In the genomic region with DNA sequence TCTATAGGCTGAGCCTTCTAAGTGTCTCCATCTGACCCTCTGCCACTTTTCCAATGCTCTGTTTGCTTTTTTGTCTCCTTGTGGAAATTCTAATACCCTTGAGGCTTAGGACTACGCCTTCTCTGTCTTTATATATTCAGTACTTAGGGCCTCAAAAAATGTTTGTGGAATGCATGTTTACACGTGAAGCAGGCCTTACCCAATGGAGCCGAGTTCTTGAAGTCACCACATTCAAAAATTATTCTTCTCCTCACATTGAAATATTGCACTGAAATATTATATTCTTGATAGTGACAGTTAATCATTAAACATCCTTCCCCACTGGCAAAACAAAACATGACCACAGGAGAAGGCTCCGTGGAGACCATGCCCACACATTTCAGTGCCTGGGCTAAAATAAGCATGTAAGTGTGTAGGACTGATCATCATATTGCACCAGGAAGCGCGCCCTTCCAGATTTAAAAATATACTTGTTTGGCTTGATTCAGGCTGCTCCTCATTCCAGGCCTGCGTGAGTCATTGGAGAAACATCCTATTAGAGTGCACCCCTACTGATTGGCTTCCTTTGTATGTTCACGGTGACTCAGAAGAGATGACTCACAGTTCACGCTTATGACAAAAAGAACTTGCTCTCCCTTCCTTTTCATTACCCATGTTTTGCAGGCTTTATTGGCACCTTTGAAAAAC, we compare ENCODE assay signal across 8 cellular contexts.
DNase-seq lines count a peak whose midpoint lies in the region; ATAC-seq, FAIRE-seq and TF ChIP-seq lines count a peak whose summit lies in the region.

No MANE protein-coding gene starts in this region.

- H3K27ac Mint-ChIP-seq in Caco-2 (ENCODE audit: unreplicated experiment) = peak overlapping the region; percentile 87
- H3K27ac Mint-ChIP-seq in activated CD4-positive, alpha-beta T cell treated with anti-CD3 and anti-CD28 coated beads, Interleukin-2, amount 10 ng/mL, durations not matched to agents 24 days and 14 days = peak overlapping the region; percentile 77

- H3K27me3 ChIP-seq in Caco-2 (replicated peaks; ENCODE audit: control insufficient read depth, insufficient read depth, low read length) (no peaks in the 10 kb centered on the region), mesendoderm (ENCODE audit: insufficient read depth, low read length, poor library complexity) (no peaks in the 10 kb centered on the region)

- in situ Hi-C loops in GM13976 (cut with MboI; ENCODE audit: low sequenced_read_pairs, unreplicated experiment) = no loop called here

- peak overlapping the region; percentile 95 for H2BK120ac ChIP-seq in mesendoderm (ENCODE audit: low read depth, low read length)

- H3K79me1 ChIP-seq in mesendoderm (ENCODE audit: low read length) = no peaks in the 10 kb centered on the region

- peak overlapping the region; percentile 10 for H2BK15ac ChIP-seq in mesendoderm (replicated peaks; ENCODE audit: low read depth)

- no peaks in the 10 kb centered on the region; the same call in 1 of the 2 replicates for H3K9me3 ChIP-seq in Caco-2

- H3K4me1 ChIP-seq in Caco-2 = peaks cover 23% of the 10 kb centered on the region
- H3K4me1 ChIP-seq in mesendoderm (ENCODE audit: control insufficient read depth, low read depth, low read length) = peaks cover 11% of the 10 kb centered on the region

- peaks cover 24% of the 10 kb centered on the region for H3K4me1 Mint-ChIP-seq in Caco-2 (ENCODE audit: low read depth, unreplicated experiment)
- peaks cover 49% of the 10 kb centered on the region for H3K4me1 Mint-ChIP-seq in activated CD4-positive, alpha-beta T cell treated with anti-CD3 and anti-CD28 coated beads, Interleukin-2, amount 10 ng/mL, durations not matched to agents 24 days and 14 days

- CTCF ChIA-PET in Caco-2 (lab: Charles Lee) = no interaction called here

- peak; percentile 87 for FAIRE-seq in endometrium (lab: Jason Lieb, UNC)

- BruUV-seq in Caco-2 (replicated peaks; lab: Mats Ljungman, UMichigan) = TSS peak; percentile 93

- no peaks in the 10 kb centered on the region for H3K79me2 ChIP-seq in mesendoderm (ENCODE audit: control insufficient read depth, insufficient read depth, low read length)

- peak overlapping the region; percentile 27 for H3K4me3 Mint-ChIP-seq in Caco-2 (ENCODE audit: unreplicated experiment)
- H3K4me3 Mint-ChIP-seq in activated CD4-positive, alpha-beta T cell treated with anti-CD3 and anti-CD28 coated beads, Interleukin-2, amount 10 ng/mL, durations not matched to agents 24 days and 14 days = no peak overlapping the region

- TF ChIP-seq CTCF in Caco-2 (IDR thresholded peaks at IDR 0.05; ENCODE audit: insufficient read depth in 1 of 2, low read depth in 1 of 2, low read length in 1 of 2, severe bottlenecking in 1 of 2, unreplicated experiment in 1 of 2) = no peak
- TF ChIP-seq CTCF in NB4 (IDR thresholded peaks at IDR 0.05; ENCODE audit: low read depth, low read length) = no peak
- TF ChIP-seq CTCF in GM13976 (IDR thresholded peaks at IDR 0.05; ENCODE audit: borderline replicate concordance, control extremely low read depth, extremely low read depth, insufficient read depth, missing control alignments) = no peak

- no CpG with 5 or more reads among the region's 9 CpGs for WGBS in mesendoderm (ENCODE audit: extremely low coverage, insufficient coverage, low lambda C conversion rate)

- H3K36me3 ChIP-seq in Caco-2 (ENCODE audit: control insufficient read depth, insufficient read depth, low read length) = no peaks in the 10 kb centered on the region
- no peaks in the 10 kb centered on the region for H3K36me3 ChIP-seq in mesendoderm (ENCODE audit: control insufficient read depth, insufficient read depth, low read length)

- peaks cover 34% of the 10 kb centered on the region for H3K9me3 Mint-ChIP-seq in Caco-2 (ENCODE audit: unreplicated experiment)
- no peaks in the 10 kb centered on the region for H3K9me3 Mint-ChIP-seq in activated CD4-positive, alpha-beta T cell treated with anti-CD3 and anti-CD28 coated beads, Interleukin-2, amount 10 ng/mL, durations not matched to agents 24 days and 14 days

- DNase-seq in Caco-2 (peak; percentile 83 to 86), NB4 (ENCODE audit: low read depth) (peak; percentile 94), mesendoderm (peak; percentile 98), GM13976 (ENCODE audit: low spot score) (no peak)
- peak; percentile 72 for DNase-seq in activated CD4-positive, alpha-beta T cell treated with anti-CD3 and anti-CD28 coated beads, Interleukin-2, amount 10 ng/mL, durations not matched to agents 24 days and 14 days
- peak; percentile 6 for DNase-seq in stimulated activated CD8-positive, alpha-beta memory T cell treated with anti-CD3 and anti-CD28 coated beads, Interleukin-7, amount 100 ng/mL, for 24 hours (ENCODE audit: low read depth)

- no peak for TF ChIP-seq POLR2A in NB4 (IDR thresholded peaks at IDR 0.05; ENCODE audit: extremely low read depth, insufficient read length)

- H3K18ac ChIP-seq in mesendoderm (ENCODE audit: low read length) = peak overlapping the region; percentile 98

- H3K36me3 Mint-ChIP-seq in Caco-2 (ENCODE audit: insufficient read depth, unreplicated experiment) = peaks cover 18% of the 10 kb centered on the region
- peaks cover 37% of the 10 kb centered on the region for H3K36me3 Mint-ChIP-seq in activated CD4-positive, alpha-beta T cell treated with anti-CD3 and anti-CD28 coated beads, Interleukin-2, amount 10 ng/mL, durations not matched to agents 24 days and 14 days (ENCODE audit: low read depth)

- no peak for ATAC-seq in HG02678 (IDR thresholded peaks at IDR 0.05; ENCODE audit: unreplicated experiment)

- peak overlapping the region; percentile 67 for H3K27ac ChIP-seq in mesendoderm (ENCODE audit: low read depth, low read length)

- H3K23ac ChIP-seq in mesendoderm (ENCODE audit: low read length) = no peak overlapping the region

- intact Hi-C loops in Caco-2 (cut with micrococcal nuclease; ENCODE audit: unreplicated experiment) = loop anchor here (1.0 to 5.0 kb wide), 3 partner anchors 60 to 151 kb away; no protein-coding TSS in a partner anchor
- intact Hi-C loops in activated CD4-positive, alpha-beta T cell treated with anti-CD3 and anti-CD28 coated beads, Interleukin-2, amount 10 ng/mL, durations not matched to agents 24 days and 14 days (cut with micrococcal nuclease) = loop anchor here (5.0 kb wide), 1 partner anchor 354 kb away; no protein-coding TSS in a partner anchor

- H4K8ac ChIP-seq in mesendoderm (ENCODE audit: low read depth, low read length) = peak overlapping the region; percentile 65

- peak overlapping the region; percentile 3 for H2BK5ac ChIP-seq in mesendoderm (ENCODE audit: low read length)

- H3K56ac ChIP-seq in mesendoderm (ENCODE audit: low read length) = peak overlapping the region; percentile 71

- H3K27me3 Mint-ChIP-seq in Caco-2 (ENCODE audit: insufficient read depth, unreplicated experiment) = no peaks in the 10 kb centered on the region
- no peaks in the 10 kb centered on the region for H3K27me3 Mint-ChIP-seq in activated CD4-positive, alpha-beta T cell treated with anti-CD3 and anti-CD28 coated beads, Interleukin-2, amount 10 ng/mL, durations not matched to agents 24 days and 14 days

- no peak overlapping the region for H2AK5ac ChIP-seq in mesendoderm (ENCODE audit: low read length)

- no peak overlapping the region for H3K4me2 ChIP-seq in mesendoderm (ENCODE audit: low read length)

- POLR2A ChIA-PET in Caco-2 (lab: Charles Lee) = no interaction called here

- H3K4me3 ChIP-seq in Caco-2 (ENCODE audit: low read depth, low read length) = no peak overlapping the region
- H3K4me3 ChIP-seq in NB4 (ENCODE audit: low read depth, low read length) = no peak overlapping the region
- H3K4me3 ChIP-seq in mesendoderm (ENCODE audit: low read length) = no peak overlapping the region

- H4K5ac ChIP-seq in mesendoderm (ENCODE audit: low read length) = no peak overlapping the region

- H3K9ac ChIP-seq in mesendoderm (ENCODE audit: low read length) = no peak overlapping the region

- H3K4ac ChIP-seq in mesendoderm (ENCODE audit: low read depth, low read length) = peak overlapping the region; percentile 76
